In the genomic region with DNA sequence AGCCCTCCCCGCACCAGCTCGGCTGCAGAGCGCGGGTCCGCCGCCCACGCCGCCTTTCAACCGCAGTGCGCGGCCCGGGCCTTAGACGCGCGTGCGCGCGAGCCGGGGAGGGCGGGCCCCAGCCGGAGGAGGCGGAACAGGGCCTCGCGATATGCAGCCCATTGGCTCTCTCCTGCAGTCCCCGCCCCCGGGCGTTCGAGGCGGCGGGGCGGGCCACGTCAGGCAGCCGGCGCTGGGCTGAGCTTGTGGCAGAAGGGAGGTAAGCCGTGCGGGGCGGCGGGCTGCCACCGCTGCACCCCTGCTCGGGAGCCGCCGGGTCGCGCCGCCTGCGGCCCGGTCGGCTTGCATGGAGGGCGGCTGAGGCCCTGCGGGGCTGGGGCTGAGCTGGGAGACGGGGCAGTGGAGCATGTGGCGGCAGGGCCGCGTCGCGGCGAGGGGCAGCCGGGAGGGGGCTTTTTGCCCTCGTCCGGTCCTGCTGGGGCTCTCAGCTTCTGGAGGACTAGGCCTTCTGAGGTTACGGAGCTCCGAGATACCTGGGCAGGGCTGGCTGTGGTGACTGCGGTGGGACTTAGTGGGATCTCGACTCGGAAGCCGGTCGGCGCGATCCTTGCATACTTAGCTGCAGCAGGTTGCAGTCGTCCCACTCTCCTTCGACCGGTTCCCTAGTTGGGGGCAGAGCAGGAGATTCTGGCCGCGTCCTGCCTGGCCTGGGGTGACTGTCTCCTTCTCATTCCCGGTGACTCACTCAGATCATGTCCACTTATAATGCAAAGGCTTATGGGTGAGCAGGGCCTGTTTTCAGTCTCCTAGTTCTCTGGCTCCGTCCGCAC, we compare ENCODE assay signal across 1 cellular context.
TF ChIP-seq lines count a peak whose summit lies in the region.

A gene with protein sequence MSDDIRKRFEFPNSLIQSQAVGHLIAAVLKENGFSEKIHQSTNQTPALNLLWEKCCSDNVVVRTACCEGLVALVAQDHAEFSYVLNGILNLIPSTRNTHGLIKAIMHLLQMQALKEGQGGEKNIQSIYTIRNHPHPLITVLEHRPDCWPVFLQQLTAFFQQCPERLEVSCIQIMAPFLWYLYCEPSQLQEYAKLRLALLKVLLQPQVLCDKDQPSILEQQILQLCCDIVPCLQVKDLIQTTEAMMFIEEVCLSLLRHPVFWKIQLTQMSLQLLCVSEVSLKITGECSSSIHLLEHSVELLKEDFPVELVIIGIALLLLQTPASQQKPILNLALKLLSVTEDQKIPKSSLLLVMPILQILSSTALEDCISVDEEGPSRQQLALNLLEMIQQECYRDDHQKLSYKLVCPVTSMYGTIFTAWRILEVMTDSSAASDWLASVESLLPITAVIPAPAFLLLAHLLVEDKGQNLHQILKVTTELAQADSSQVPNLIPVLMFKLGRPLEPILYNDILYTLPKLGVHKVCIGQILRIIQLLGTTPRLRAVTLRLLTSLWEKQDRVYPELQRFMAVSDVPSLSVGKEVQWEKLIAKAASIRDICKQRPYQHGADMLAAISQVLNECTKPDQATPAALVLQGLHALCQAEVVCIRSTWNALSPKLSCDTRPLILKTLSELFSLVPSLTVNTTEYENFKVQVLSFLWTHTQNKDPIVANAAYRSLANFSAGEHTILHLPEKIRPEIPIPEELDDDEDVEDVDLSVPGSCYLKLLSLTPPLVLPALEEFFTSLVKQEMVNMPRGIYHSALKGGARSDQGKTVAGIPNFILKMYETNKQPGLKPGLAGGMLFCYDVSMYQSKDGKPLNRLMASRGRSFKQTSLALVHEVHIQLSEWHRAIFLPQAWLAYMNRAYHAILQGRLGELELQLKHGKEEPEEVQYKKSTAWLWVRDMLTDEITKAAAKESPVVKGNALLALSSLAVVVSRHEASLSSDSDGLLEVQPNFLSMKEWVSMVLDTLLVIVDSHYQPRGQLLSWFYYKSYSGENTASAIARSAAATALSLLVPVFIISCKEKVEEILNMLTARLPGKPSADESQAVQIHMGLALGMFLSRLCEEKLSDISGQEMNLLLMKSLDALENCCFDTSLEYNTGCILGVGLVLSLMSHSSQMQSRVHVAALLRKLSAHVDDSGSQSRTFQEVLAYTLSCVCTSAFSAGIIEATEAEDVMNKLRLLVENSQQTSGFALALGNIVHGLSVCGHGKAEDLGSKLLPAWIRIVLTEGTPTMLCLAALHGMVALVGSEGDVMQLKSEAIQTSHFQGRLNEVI (N-terminal part only) (plus strand): TSS at position 225 of the 830 bp plus-strand sequence. CDS start 31,095 bp downstream, outside the sequence.

TF ChIP-seq in HepG2, 621 proteins besides CTCF, POLR2A, EP300 and RAD21 (continued from another document and continues in another):
- TF ChIP-seq, protein P1, sequence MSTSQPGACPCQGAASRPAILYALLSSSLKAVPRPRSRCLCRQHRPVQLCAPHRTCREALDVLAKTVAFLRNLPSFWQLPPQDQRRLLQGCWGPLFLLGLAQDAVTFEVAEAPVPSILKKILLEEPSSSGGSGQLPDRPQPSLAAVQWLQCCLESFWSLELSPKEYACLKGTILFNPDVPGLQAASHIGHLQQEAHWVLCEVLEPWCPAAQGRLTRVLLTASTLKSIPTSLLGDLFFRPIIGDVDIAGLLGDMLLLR (CRISPR knock-in tag; IDR thresholded peaks at IDR 0.05): peak; percentile 61; the same call in 1 of the 2 replicates
- TF ChIP-seq FOSL2 (CRISPR knock-in tag; IDR thresholded peaks at IDR 0.05) (peak; percentile 90), ZNF777 (CRISPR knock-in tag; IDR thresholded peaks at IDR 0.05) (0 out of 2 replicates have a peak, but pooled peaks have one; percentile 25), ZNF891 (CRISPR knock-in tag; IDR thresholded peaks at IDR 0.05) (peak; percentile 50; the same call in 1 of the 2 replicates), ZSCAN25 (CRISPR knock-in tag; IDR thresholded peaks at IDR 0.05) (peak; percentile 99), SMAD3 (CRISPR knock-in tag; IDR thresholded peaks at IDR 0.05) (no peak), ZNF235 (CRISPR knock-in tag; IDR thresholded peaks at IDR 0.05; ENCODE audit: borderline replicate concordance) (peak; percentile 80; the same call in 1 of the 2 replicates), ATF7-NPFF (CRISPR knock-in tag; IDR thresholded peaks at IDR 0.05; ENCODE audit: low read depth) (peak; percentile 94), IRX3 (CRISPR knock-in tag; IDR thresholded peaks at IDR 0.05; ENCODE audit: borderline replicate concordance, low read depth) (peak; percentile 92; the same call in 1 of the 2 replicates), ZNF143 (CRISPR knock-in tag; IDR thresholded peaks at IDR 0.05) (peak; percentile 81), HOXA7 (CRISPR knock-in tag; IDR thresholded peaks at IDR 0.05) (no peak), ZNF775 (CRISPR knock-in tag; IDR thresholded peaks at IDR 0.05; ENCODE audit: borderline replicate concordance) (no peak), ZC3H13 (CRISPR knock-in tag; IDR thresholded peaks at IDR 0.05) (peak; percentile 46; the same call in 1 of the 2 replicates), PPARG (CRISPR knock-in tag; conservative IDR thresholded peaks at IDR 0.05) (no peak), ZNF101 (CRISPR knock-in tag; IDR thresholded peaks at IDR 0.05; ENCODE audit: borderline replicate concordance, low read depth) (peak; percentile 87; the same call in 1 of the 2 replicates), NAIF1 (CRISPR knock-in tag; IDR thresholded peaks at IDR 0.05; ENCODE audit: borderline replicate concordance) (no peak), ELF3 (CRISPR knock-in tag; IDR thresholded peaks at IDR 0.05) (peak; percentile 13; the same call in 1 of the 2 replicates), JUN (CRISPR knock-in tag; IDR thresholded peaks at IDR 0.05) (peak; percentile 19; the same call in 1 of the 2 replicates), ZNF850 (CRISPR knock-in tag; conservative IDR thresholded peaks at IDR 0.05) (no peak), AHR (CRISPR knock-in tag; IDR thresholded peaks at IDR 0.05) (no peak), PHF8 (CRISPR knock-in tag; IDR thresholded peaks at IDR 0.05) (peak; percentile 73; the same call in 1 of the 2 replicates), ZNF253 (CRISPR knock-in tag; IDR thresholded peaks at IDR 0.05; ENCODE audit: borderline replicate concordance) (peak; percentile 81; the same call in 1 of the 2 replicates), IKZF4 (CRISPR knock-in tag; IDR thresholded peaks at IDR 0.05; ENCODE audit: borderline replicate concordance, low read depth, not compliant biosample characterization) (peak; percentile 91), ZNF782 (CRISPR knock-in tag; IDR thresholded peaks at IDR 0.05; ENCODE audit: borderline replicate concordance) (peak; percentile 77), ZNF607 (CRISPR knock-in tag; IDR thresholded peaks at IDR 0.05; ENCODE audit: borderline replicate concordance) (peak; percentile 53; the same call in 1 of the 2 replicates)
- TF ChIP-seq, protein P2, sequence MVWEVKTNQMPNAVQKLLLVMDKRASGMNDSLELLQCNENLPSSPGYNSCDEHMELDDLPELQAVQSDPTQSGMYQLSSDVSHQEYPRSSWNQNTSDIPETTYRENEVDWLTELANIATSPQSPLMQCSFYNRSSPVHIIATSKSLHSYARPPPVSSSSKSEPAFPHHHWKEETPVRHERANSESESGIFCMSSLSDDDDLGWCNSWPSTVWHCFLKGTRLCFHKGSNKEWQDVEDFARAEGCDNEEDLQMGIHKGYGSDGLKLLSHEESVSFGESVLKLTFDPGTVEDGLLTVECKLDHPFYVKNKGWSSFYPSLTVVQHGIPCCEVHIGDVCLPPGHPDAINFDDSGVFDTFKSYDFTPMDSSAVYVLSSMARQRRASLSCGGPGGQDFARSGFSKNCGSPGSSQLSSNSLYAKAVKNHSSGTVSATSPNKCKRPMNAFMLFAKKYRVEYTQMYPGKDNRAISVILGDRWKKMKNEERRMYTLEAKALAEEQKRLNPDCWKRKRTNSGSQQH (CRISPR knock-in tag; IDR thresholded peaks at IDR 0.05; ENCODE audit: low read depth): peak; percentile 79; the same call in 1 of the 2 replicates
- TF ChIP-seq, protein P3, sequence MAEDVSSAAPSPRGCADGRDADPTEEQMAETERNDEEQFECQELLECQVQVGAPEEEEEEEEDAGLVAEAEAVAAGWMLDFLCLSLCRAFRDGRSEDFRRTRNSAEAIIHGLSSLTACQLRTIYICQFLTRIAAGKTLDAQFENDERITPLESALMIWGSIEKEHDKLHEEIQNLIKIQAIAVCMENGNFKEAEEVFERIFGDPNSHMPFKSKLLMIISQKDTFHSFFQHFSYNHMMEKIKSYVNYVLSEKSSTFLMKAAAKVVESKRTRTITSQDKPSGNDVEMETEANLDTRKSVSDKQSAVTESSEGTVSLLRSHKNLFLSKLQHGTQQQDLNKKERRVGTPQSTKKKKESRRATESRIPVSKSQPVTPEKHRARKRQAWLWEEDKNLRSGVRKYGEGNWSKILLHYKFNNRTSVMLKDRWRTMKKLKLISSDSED (CRISPR knock-in tag; IDR thresholded peaks at IDR 0.05): no peak
- TF ChIP-seq, protein P4, sequence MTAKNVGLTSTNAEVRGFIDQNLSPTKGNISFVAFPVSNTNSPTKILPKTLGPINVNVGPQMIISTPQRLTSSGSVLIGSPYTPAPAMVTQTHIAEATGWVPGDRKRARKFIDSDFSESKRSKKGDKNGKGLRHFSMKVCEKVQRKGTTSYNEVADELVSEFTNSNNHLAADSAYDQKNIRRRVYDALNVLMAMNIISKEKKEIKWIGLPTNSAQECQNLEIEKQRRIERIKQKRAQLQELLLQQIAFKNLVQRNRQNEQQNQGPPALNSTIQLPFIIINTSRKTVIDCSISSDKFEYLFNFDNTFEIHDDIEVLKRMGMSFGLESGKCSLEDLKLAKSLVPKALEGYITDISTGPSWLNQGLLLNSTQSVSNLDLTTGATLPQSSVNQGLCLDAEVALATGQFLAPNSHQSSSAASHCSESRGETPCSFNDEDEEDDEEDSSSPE (CRISPR knock-in tag; IDR thresholded peaks at IDR 0.05): peak; percentile 73
- TF ChIP-seq, protein P5, sequence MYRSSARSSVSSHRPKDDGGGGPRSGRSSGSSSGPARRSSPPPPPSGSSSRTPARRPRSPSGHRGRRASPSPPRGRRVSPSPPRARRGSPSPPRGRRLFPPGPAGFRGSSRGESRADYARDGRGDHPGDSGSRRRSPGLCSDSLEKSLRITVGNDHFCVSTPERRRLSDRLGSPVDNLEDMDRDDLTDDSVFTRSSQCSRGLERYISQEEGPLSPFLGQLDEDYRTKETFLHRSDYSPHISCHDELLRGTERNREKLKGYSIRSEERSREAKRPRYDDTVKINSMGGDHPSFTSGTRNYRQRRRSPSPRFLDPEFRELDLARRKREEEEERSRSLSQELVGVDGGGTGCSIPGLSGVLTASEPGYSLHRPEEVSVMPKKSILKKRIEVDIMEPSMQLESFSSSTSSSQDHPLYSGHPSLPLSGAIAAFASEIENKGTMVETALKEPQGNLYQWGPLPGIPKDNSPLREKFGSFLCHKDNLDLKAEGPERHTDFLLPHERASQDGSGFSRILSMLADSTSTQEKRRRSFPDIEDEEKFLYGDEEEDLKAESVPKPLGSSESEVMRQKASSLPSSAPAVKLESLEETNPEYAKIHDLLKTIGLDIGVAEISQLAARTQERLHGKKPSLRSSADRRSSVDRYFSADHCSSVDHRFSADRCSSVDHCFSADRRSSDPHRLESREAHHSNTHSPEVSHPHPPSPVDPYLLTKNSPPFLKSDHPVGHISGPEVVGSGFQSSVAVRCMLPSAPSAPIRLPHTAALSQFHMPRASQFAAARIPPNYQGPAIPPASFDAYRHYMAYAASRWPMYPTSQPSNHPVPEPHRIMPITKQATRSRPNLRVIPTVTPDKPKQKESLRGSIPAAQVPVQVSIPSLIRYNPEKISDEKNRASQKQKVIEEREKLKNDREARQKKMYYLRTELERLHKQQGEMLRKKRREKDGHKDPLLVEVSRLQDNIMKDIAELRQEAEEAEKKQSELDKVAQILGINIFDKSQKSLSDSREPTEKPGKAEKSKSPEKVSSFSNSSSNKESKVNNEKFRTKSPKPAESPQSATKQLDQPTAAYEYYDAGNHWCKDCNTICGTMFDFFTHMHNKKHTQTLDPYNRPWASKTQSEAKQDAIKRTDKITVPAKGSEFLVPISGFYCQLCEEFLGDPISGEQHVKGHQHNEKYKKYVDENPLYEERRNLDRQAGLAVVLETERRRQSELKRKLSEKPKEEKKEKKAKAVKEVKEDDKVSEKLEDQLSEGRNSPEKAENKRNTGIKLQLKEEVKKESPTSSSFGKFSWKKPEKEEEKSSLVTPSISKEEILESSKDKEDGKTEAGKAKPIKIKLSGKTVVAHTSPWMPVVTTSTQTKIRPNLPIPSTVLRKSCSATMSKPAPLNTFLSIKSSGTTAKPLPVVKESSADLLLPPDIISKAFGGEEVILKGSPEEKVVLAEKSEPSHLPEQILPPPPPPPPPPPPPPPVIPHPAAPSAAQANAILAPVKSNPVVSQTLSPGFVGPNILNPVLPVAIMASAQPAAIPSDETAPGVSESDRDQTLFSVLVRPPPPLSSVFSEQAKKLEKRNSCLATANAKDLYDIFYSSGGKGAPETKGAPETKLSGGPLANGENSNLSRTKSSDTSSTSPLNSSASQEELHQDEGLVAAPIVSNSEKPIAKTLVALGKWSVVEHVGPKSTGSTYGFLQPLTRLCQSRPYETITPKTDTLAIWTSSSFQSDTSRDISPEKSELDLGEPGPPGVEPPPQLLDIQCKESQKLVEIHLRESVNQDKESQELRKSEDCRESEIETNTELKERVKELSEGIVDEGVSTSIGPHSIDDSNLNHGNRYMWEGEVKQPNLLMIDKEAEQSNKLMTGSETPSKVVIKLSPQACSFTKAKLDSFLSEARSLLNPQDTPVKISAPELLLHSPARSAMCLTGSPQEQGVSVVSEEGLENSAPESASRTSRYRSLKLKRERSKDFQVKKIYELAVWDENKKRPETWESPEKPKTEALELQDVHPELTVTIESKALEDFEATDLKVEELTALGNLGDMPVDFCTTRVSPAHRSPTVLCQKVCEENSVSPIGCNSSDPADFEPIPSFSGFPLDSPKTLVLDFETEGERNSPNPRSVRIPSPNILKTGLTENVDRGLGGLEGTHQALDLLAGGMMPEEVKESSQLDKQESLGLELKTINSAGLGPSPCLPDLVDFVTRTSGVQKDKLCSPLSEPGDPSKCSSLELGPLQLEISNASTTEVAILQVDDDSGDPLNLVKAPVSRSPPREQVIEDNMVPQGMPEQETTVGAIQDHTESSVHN (CRISPR knock-in tag; IDR thresholded peaks at IDR 0.05): 0 out of 2 replicates have a peak, but pooled peaks have one; percentile 18
- TF ChIP-seq, protein P6, sequence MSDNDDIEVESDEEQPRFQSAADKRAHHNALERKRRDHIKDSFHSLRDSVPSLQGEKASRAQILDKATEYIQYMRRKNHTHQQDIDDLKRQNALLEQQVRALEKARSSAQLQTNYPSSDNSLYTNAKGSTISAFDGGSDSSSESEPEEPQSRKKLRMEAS (IDR thresholded peaks at IDR 0.05): peak; percentile 79
- TF ChIP-seq, protein P7, sequence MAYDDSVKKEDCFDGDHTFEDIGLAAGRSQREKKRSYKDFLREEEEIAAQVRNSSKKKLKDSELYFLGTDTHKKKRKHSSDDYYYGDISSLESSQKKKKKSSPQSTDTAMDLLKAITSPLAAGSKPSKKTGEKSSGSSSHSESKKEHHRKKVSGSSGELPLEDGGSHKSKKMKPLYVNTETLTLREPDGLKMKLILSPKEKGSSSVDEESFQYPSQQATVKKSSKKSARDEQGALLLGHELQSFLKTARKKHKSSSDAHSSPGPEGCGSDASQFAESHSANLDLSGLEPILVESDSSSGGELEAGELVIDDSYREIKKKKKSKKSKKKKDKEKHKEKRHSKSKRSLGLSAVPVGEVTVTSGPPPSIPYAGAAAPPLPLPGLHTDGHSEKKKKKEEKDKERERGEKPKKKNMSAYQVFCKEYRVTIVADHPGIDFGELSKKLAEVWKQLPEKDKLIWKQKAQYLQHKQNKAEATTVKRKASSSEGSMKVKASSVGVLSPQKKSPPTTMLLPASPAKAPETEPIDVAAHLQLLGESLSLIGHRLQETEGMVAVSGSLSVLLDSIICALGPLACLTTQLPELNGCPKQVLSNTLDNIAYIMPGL (CRISPR knock-in tag; IDR thresholded peaks at IDR 0.05; ENCODE audit: borderline replicate concordance in 1 of 2, low read depth in 1 of 2): peak; percentile 60 to 90
- TF ChIP-seq, protein P8, sequence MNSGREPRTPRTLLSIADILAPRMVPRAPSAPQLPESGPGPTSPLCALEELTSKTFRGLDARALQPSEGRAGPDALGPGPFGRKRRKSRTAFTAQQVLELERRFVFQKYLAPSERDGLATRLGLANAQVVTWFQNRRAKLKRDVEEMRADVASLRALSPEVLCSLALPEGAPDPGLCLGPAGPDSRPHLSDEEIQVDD (CRISPR knock-in tag; IDR thresholded peaks at IDR 0.05; ENCODE audit: borderline replicate concordance): no peak
